In genomic region chr19:14979136-14979497, GRCh38 we compare ENCODE assay signal across 15 cellular contexts. TPM values are rescaled to one million over a fixed set of nuclear protein-coding genes. Genes with fewer than 3 reads are reported as not detected.
DNase-seq lines count a peak whose midpoint lies in the region; ATAC-seq and TF ChIP-seq lines count a peak whose summit lies in the region.
"Had no signal": no experiment of that assay in that cellular context is flagged by ENCODE, and none has a peak within 500 bp of the region (broad histone marks: within the 10 kb centered on the region; RNA-seq: fewer than 3 reads in every experiment).

No MANE protein-coding gene starts in this region.

- H3K9ac ChIP-seq in BLaER1 treated with 17β-estradiol and CSF1 and Interleukin-3, amounts not matched to agents 10 nM and 100 nM: peak overlapping the region in 5 of 11 experiments; percentile 11 to 36 (median 32); a peak in 3 of 22 replicates
- no peak overlapping the region for H3K9ac ChIP-seq in PC-3 (ENCODE audit: low read length)

- H2AFZ ChIP-seq in PC-3 (ENCODE audit: low read length) (no peak overlapping the region), hepatocyte (no peak overlapping the region)

- intact Hi-C loops in PC-3 (cut with micrococcal nuclease): no loop called here

- peak overlapping the region; percentile 52 to 68 (median 64); a peak in 21 of 22 replicates for H3K4me2 ChIP-seq in BLaER1 treated with 17β-estradiol and CSF1 and Interleukin-3, amounts not matched to agents 10 nM and 100 nM
- peak overlapping the region; percentile 34; the same call in 1 of the 2 replicates for H3K4me2 ChIP-seq in PC-3 (ENCODE audit: low read length)
- peak overlapping the region; percentile 74 for H3K4me2 ChIP-seq in hepatocyte

- CTCF ChIA-PET in PC-3 (lab: Charles Lee): no interaction called here

- TF ChIP-seq CTCF in PC-3 (conservative IDR thresholded peaks at IDR 0.05; ENCODE audit: low read depth, low read length): no peak
- no peak for TF ChIP-seq CTCF in hepatocyte (IDR thresholded peaks at IDR 0.05; ENCODE audit: poor library complexity)
- no peak for TF ChIP-seq CTCF in osteocyte (IDR thresholded peaks at IDR 0.05)

- DNase-seq in PC-3: no peak
- DNase-seq in hepatocyte (ENCODE audit: low spot score): no peak
- DNase-seq in osteocyte (ENCODE audit: extremely low spot score, unreplicated experiment): no peak
- no peak for DNase-seq in GOT3 (lab: John Stamatoyannopoulos, UW)
- DNase-seq in activated CD4-positive, alpha-beta T cell treated with anti-CD3 and anti-CD28 coated beads, Interleukin-2, amount 50 U/mL, for 48 hours: no peak
- no peak for DNase-seq in COLO829 (ENCODE audit: low spot score)
- DNase-seq: NCI-H2227 treated with DMSO at 0.1 percent for 48 hours; OCI-M1; stimulated activated CD4-positive, alpha-beta T cell treated with anti-CD3 and anti-CD28 coated beads, Interleukin-1b, Interleukin-23, amount 100 ng/mL, for 48 hours had no signal

- H4K20me1 ChIP-seq in BLaER1 treated with 17β-estradiol and CSF1 and Interleukin-3, amounts not matched to agents 10 nM and 100 nM: no peaks in the 10 kb centered on the region; a peak in 1 of 22 replicates
- H4K20me1 ChIP-seq in PC-3 (ENCODE audit: low read length): no peaks in the 10 kb centered on the region
- no peaks in the 10 kb centered on the region for H4K20me1 ChIP-seq in hepatocyte (ENCODE audit: insufficient read depth, poor library complexity, severe bottlenecking)

- H3K9me2 ChIP-seq in PC-3 (replicated peaks; ENCODE audit: low read length) (no peaks in the 10 kb centered on the region), hepatocyte (replicated peaks; ENCODE audit: insufficient read depth) (no peaks in the 10 kb centered on the region)

- H3F3A ChIP-seq in PC-3 (ENCODE audit: low read length, unreplicated experiment): no peaks in the 10 kb centered on the region

- H3K27me3 ChIP-seq in BLaER1 treated with 17β-estradiol and CSF1 and Interleukin-3, amounts not matched to agents 10 nM and 100 nM: peaks cover 32 to 45% (median 41%) of the 10 kb centered on the region in 11 experiments
- H3K27me3 ChIP-seq in PC-3 (ENCODE audit: low read length): peaks cover 53% of the 10 kb centered on the region
- peaks cover 48% of the 10 kb centered on the region for H3K27me3 ChIP-seq in hepatocyte

- POLR2A ChIA-PET in PC-3 (lab: Charles Lee; ENCODE audit: unreplicated experiment): no interaction called here

- H3K79me2 ChIP-seq in PC-3 (ENCODE audit: low read length) (no peaks in the 10 kb centered on the region), hepatocyte (no peaks in the 10 kb centered on the region)

- no peaks in the 10 kb centered on the region for H3K36me3 Mint-ChIP-seq in osteocyte (ENCODE audit: unreplicated experiment)

- no peaks in the 10 kb centered on the region for H3K9me3 ChIP-seq in BLaER1 treated with 17β-estradiol and CSF1 and Interleukin-3, amounts not matched to agents 10 nM and 100 nM (replicated peaks in 1 of 11)
- no peaks in the 10 kb centered on the region for H3K9me3 ChIP-seq in PC-3 (ENCODE audit: low read length)
- no peaks in the 10 kb centered on the region for H3K9me3 ChIP-seq in hepatocyte (ENCODE audit: low read depth)

- H3K4me1 ChIP-seq in BLaER1 treated with 17β-estradiol and CSF1 and Interleukin-3, amounts not matched to agents 10 nM and 100 nM: peaks cover 0 to 14% (median 5%) of the 10 kb centered on the region in 10 experiments; a peak in 10 of 20 replicates
- no peaks in the 10 kb centered on the region for H3K4me1 ChIP-seq in PC-3 (ENCODE audit: insufficient read depth, low read length)
- no peaks in the 10 kb centered on the region for H3K4me1 ChIP-seq in hepatocyte (ENCODE audit: insufficient read depth)

- 2% methylated on average over 13 of the region's 28 CpGs for WGBS in hepatocyte (ENCODE audit: low lambda C conversion rate, missing lambda C conversion rate)

- H3K4me3 Mint-ChIP-seq in osteocyte (ENCODE audit: unreplicated experiment): peak overlapping the region; percentile 49

- H3K9me3 Mint-ChIP-seq in osteocyte (ENCODE audit: unreplicated experiment): no peaks in the 10 kb centered on the region

- BruUV-seq in PC-3 (replicated peaks; lab: Mats Ljungman, UMichigan): no TSS peak

- peak overlapping the region; percentile 32 to 64 (median 50); a peak in 19 of 20 replicates for H3K4me3 ChIP-seq in BLaER1 treated with 17β-estradiol and CSF1 and Interleukin-3, amounts not matched to agents 10 nM and 100 nM
- H3K4me3 ChIP-seq in PC-3 (ENCODE audit: low read length) (peak overlapping the region; percentile 50; the same call in 1 of the 2 replicates), hepatocyte (no peak overlapping the region)

- H3K27ac ChIP-seq in BLaER1 treated with 17β-estradiol and CSF1 and Interleukin-3, amounts not matched to agents 10 nM and 100 nM: no peak overlapping the region
- H3K27ac ChIP-seq in PC-3 (ENCODE audit: low read length): no peak overlapping the region
- H3K27ac ChIP-seq in hepatocyte: no peak overlapping the region

- H3K36me3 ChIP-seq in BLaER1 treated with 17β-estradiol and CSF1 and Interleukin-3, amounts not matched to agents 10 nM and 100 nM: no peaks in the 10 kb centered on the region
- no peaks in the 10 kb centered on the region for H3K36me3 ChIP-seq in PC-3 (ENCODE audit: low read depth, low read length)
- no peaks in the 10 kb centered on the region for H3K36me3 ChIP-seq in hepatocyte (replicated peaks; ENCODE audit: insufficient read depth, low read depth)

- H3K27ac Mint-ChIP-seq in osteocyte (ENCODE audit: unreplicated experiment): no peak overlapping the region

- H3K4me1 Mint-ChIP-seq in osteocyte (ENCODE audit: unreplicated experiment): no peaks in the 10 kb centered on the region

- ATAC-seq in PC-3: peak; percentile 11; the same call in 1 of the 2 replicates
- ATAC-seq in GM18519 (IDR thresholded peaks at IDR 0.05; ENCODE audit: low FRiP score, unreplicated experiment): no peak
- ATAC-seq: activated CD4-positive, CD25-positive, alpha-beta regulatory T cell treated with anti-CD3 and anti-CD28 coated beads, Interleukin-2, amount 50 U/mL, for 24 hours had no signal

- H3K27me3 Mint-ChIP-seq in osteocyte (ENCODE audit: unreplicated experiment): peaks cover 28% of the 10 kb centered on the region

RNA-seq across cellular contexts. Expression of gene SLC1A6, which starts 0.5 kb away (rescaled TPM):
- total RNA-seq in PC-3 (2014; rRNA removed) (4.4 and 9.6 TPM in 2 replicates), hepatocyte (1.2 and 8.1 TPM in 2 replicates), osteocyte (not detected in 2 replicates)
- 4.6 and 7.1 TPM in 2 replicates for polyA plus RNA-seq in hepatocyte
- total RNA-seq: liver, M059J, omental fat pad had no signal
- polyA plus RNA-seq: liver had no signal

RNA-seq across cellular contexts. Expression of gene OR7C2, which starts 37.8 kb away (rescaled TPM):
- total RNA-seq in PC-3 (2014; rRNA removed): not detected in 2 replicates
- total RNA-seq in hepatocyte: not detected in 2 replicates
- polyA plus RNA-seq in hepatocyte: not detected in 2 replicates
- not detected in 2 replicates for total RNA-seq in osteocyte
- total RNA-seq: liver, M059J, omental fat pad had no signal
- polyA plus RNA-seq: liver had no signal
